In the genomic region with DNA sequence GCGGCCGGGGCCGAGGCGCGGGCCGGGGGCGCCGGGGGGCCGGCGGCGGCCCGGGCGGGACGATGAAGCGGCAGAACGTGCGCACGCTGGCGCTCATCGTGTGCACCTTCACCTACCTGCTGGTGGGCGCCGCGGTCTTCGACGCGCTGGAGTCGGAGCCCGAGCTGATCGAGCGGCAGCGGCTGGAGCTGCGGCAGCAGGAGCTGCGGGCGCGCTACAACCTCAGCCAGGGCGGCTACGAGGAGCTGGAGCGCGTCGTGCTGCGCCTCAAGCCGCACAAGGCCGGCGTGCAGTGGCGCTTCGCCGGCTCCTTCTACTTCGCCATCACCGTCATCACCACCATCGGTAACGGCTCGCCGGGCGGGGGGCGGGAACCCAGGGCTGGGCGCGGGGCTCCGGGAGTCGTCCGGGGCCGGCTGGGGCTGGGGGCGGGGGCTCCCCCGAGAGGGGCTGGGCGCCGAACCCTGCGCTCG, we compare ENCODE assay signal across 9 cellular contexts. TPM values are rescaled to one million over a fixed set of nuclear protein-coding genes. Genes with fewer than 3 reads are reported as not detected.
A peak's percentile ranks its signal among the peaks of the same experiment; 100 is the strongest.
DNase-seq lines count a peak whose midpoint lies in the region; ATAC-seq and TF ChIP-seq lines count a peak whose summit lies in the region.
"Had no signal": no experiment of that assay in that cellular context is flagged by ENCODE, and none has a peak within 500 bp of the region (broad histone marks: within the 10 kb centered on the region; RNA-seq: fewer than 3 reads in every experiment).

No MANE protein-coding gene starts in this region.

- CTCF ChIA-PET in GM10248 (lab: Yijun Ruan, JAX) = no interaction called here

- H3K27ac ChIP-seq in BLaER1 treated with 17β-estradiol and CSF1 and Interleukin-3, amounts not matched to agents 10 nM and 100 nM = peak overlapping the region in 5 of 11 experiments; percentile 34 to 65 (median 60); a peak in 9 of 22 replicates
- H3K27ac ChIP-seq in endodermal cell (ENCODE audit: low read depth, low read length) = no peak overlapping the region

- peaks cover 18 to 30% (median 24%) of the 10 kb centered on the region in 11 experiments for H3K27me3 ChIP-seq in BLaER1 treated with 17β-estradiol and CSF1 and Interleukin-3, amounts not matched to agents 10 nM and 100 nM
- H3K27me3 ChIP-seq in endodermal cell (ENCODE audit: control insufficient read depth, insufficient read depth, low read length, poor library complexity, severe bottlenecking) (peaks cover 64% of the 10 kb centered on the region), neuron (ENCODE audit: insufficient read depth, low read length) (peaks cover 7% of the 10 kb centered on the region)

- H3K4me2 ChIP-seq in BLaER1 treated with 17β-estradiol and CSF1 and Interleukin-3, amounts not matched to agents 10 nM and 100 nM = peak overlapping the region; percentile 98 to 100 (median 100)

- H3K9ac ChIP-seq in BLaER1 treated with 17β-estradiol and CSF1 and Interleukin-3, amounts not matched to agents 10 nM and 100 nM = peak overlapping the region in 8 of 11 experiments; percentile 30 to 73 (median 61); a peak in 14 of 22 replicates
- no peak overlapping the region for H3K9ac ChIP-seq in endodermal cell (ENCODE audit: extremely low read depth, low read length, poor library complexity, severe bottlenecking)

- ATAC-seq in GM21576 (IDR thresholded peaks at IDR 0.05; ENCODE audit: unreplicated experiment) = no peak

- H3K4me3 Mint-ChIP-seq in endodermal cell = peak overlapping the region; percentile 30

- peak overlapping the region; percentile 51 for H2AFZ ChIP-seq in neuron (ENCODE audit: low read depth, low read length)

- peak overlapping the region; percentile 49 to 70 (median 63) for H3K4me3 ChIP-seq in BLaER1 treated with 17β-estradiol and CSF1 and Interleukin-3, amounts not matched to agents 10 nM and 100 nM
- H3K4me3 ChIP-seq in endodermal cell (ENCODE audit: low read length) (peak overlapping the region; percentile 33), neuron (ENCODE audit: low read length) (peak overlapping the region; percentile 54)

- H3K4me1 ChIP-seq in BLaER1 treated with 17β-estradiol and CSF1 and Interleukin-3, amounts not matched to agents 10 nM and 100 nM = peaks cover 38 to 87% (median 75%) of the 10 kb centered on the region in 10 experiments
- peaks cover 12% of the 10 kb centered on the region for H3K4me1 ChIP-seq in endodermal cell (ENCODE audit: control insufficient read depth, insufficient read depth, low read length)
- peaks cover 16% of the 10 kb centered on the region for H3K4me1 ChIP-seq in neuron (ENCODE audit: insufficient read depth, low read length)

- DNase-seq in NCI-H1417 (lab: John Stamatoyannopoulos, UW) (peak; percentile 65 to 83 (median 82)), endodermal cell (peak; percentile 83), midbrain (lab: John Stamatoyannopoulos, UW) (no peak), NCI-H226 (no peak), GM10248 (ENCODE audit: extremely low spot score) (no peak)

- TF ChIP-seq CTCF in endodermal cell (conservative IDR thresholded peaks at IDR 0.05) = no peak
- TF ChIP-seq CTCF in GM10248 (IDR thresholded peaks at IDR 0.05; ENCODE audit: control extremely low read depth, extremely low read depth, low read depth, missing control alignments) = no peak

- no peak overlapping the region for H3K27ac Mint-ChIP-seq in endodermal cell

- H3K4me1 Mint-ChIP-seq in endodermal cell = peaks cover 18% of the 10 kb centered on the region

- POLR2A ChIA-PET in GM10248 (lab: Yijun Ruan, JAX) = no interaction called here

- H3K9me3 ChIP-seq in BLaER1 treated with 17β-estradiol and CSF1 and Interleukin-3, amounts not matched to agents 10 nM and 100 nM (replicated peaks in 1 of 11) = no peaks in the 10 kb centered on the region
- H3K9me3 ChIP-seq in endodermal cell (ENCODE audit: control insufficient read depth, low read length) = no peaks in the 10 kb centered on the region
- H3K9me3 ChIP-seq in neuron (ENCODE audit: low read length) = no peaks in the 10 kb centered on the region

- H3K27me3 Mint-ChIP-seq in endodermal cell (ENCODE audit: insufficient read depth) = peaks cover 87% of the 10 kb centered on the region

- no peaks in the 10 kb centered on the region for H3K9me3 Mint-ChIP-seq in endodermal cell

- H3K36me3 Mint-ChIP-seq in endodermal cell (ENCODE audit: low read depth) = no peaks in the 10 kb centered on the region

- peaks cover 0 to 33% (median 15%) of the 10 kb centered on the region in 11 experiments; a peak in 14 of 22 replicates for H4K20me1 ChIP-seq in BLaER1 treated with 17β-estradiol and CSF1 and Interleukin-3, amounts not matched to agents 10 nM and 100 nM

- WGBS in endodermal cell (ENCODE audit: insufficient coverage in 1 of 2, insufficient read length in 1 of 2), 2 experiments = 0 to 1% methylated on average over 31 to 67 of the region's 67 CpGs

- no peaks in the 10 kb centered on the region for H3K36me3 ChIP-seq in BLaER1 treated with 17β-estradiol and CSF1 and Interleukin-3, amounts not matched to agents 10 nM and 100 nM
- H3K36me3 ChIP-seq in endodermal cell (ENCODE audit: control insufficient read depth, insufficient read depth, low read length) (no peaks in the 10 kb centered on the region), neuron (ENCODE audit: insufficient read depth, low read length) (no peaks in the 10 kb centered on the region)

RNA-seq across cellular contexts. Expression of a gene that starts 0.3 kb away (rescaled TPM):
- not detected for total RNA-seq in endodermal cell
- 1.9 TPM for polyA plus RNA-seq in endodermal cell (2013, experiment 1 of 2)
- polyA plus RNA-seq in endodermal cell (2013, experiment 2 of 2) = 1.7 TPM

RNA-seq across cellular contexts. Expression of a gene that starts 51.7 kb away (rescaled TPM):
- total RNA-seq in endodermal cell = not detected
- polyA plus RNA-seq in endodermal cell (2013, experiment 1 of 2) = not detected
- polyA plus RNA-seq in endodermal cell (2013, experiment 2 of 2) = not detected
- total RNA-seq: mononuclear cell had no signal

Comparison
In these comparisons a context has a peak if more than half of its experiments do, and no peak if none do; other contexts are left out.
1. DNase-seq: peak in NCI-H1417 (3 of 3) and endodermal cell (single experiment); none in midbrain (single experiment), NCI-H226 (single experiment) and GM10248 (single experiment).
2. Peak in every context shown above with its lines, with median percentiles within 50 percentile points of each other: H3K4me3 ChIP-seq.